ENCODE assay signal across 7 cellular contexts in genomic region chr5:119299242-119299614, GRCh38. TPM values are rescaled to one million over a fixed set of nuclear protein-coding genes. Genes with fewer than 3 reads are reported as not detected.
DNase-seq lines count a peak whose midpoint lies in the region; ATAC-seq lines count a peak whose summit lies in the region.
"Not testable (repeated sequence)": the region's sequence is repeated elsewhere in the genome, so short reads cannot be mapped to it uniquely, and the experiment has no call there.

No MANE protein-coding gene starts in this region.

- H3K4me3 Mint-ChIP-seq in CD4-positive, CD25-positive, alpha-beta regulatory T cell, result peak overlapping the region; percentile 90 to 96 (median 92)
- peak overlapping the region; percentile 67 to 91 (median 86) for H3K4me3 Mint-ChIP-seq in IgD-negative memory B cell
- peak overlapping the region; percentile 75 for H3K4me3 Mint-ChIP-seq in activated CD4-positive, alpha-beta T cell treated with anti-CD3 and anti-CD28 coated beads for 36 hours
- H3K4me3 Mint-ChIP-seq in activated T-cell treated with anti-CD3 and anti-CD28 coated beads, Interleukin-2, amount 50 U/mL, for 24 hours, result peak overlapping the region; percentile 83
- peak overlapping the region; percentile 88 for H3K4me3 Mint-ChIP-seq in activated naive CD4-positive, alpha-beta T cell treated with anti-CD3 and anti-CD28 coated beads, Interleukin-2, amount 50 U/mL, for 24 hours
- H3K4me3 Mint-ChIP-seq in central memory CD8-positive, alpha-beta T cell, result peak overlapping the region; percentile 91
- peak overlapping the region; percentile 84 to 97 (median 92) for H3K4me3 Mint-ChIP-seq in naive thymus-derived CD8-positive, alpha-beta T cell

- H3K27me3 ChIP-seq in CD4-positive, CD25-positive, alpha-beta regulatory T cell (ENCODE audit: control insufficient read depth, insufficient read depth, low read length), result not testable (repeated sequence)

- DNase-seq in CD4-positive, CD25-positive, alpha-beta regulatory T cell; activated CD4-positive, alpha-beta T cell treated with anti-CD3 and anti-CD28 coated beads for 36 hours; activated T-cell treated with anti-CD3 and anti-CD28 coated beads, Interleukin-2, amount 50 U/mL, for 24 hours; central memory CD8-positive, alpha-beta T cell (ENCODE audit: low spot score in 2 of 2); naive thymus-derived CD8-positive, alpha-beta T cell: not testable (repeated sequence)

- POLR2A ChIA-PET in activated CD4-positive, alpha-beta T cell treated with anti-CD3 and anti-CD28 coated beads for 36 hours (lab: Charles Lee), result interaction anchor here (0.7 kb wide), 1 partner anchor 35 kb away, joined by 3 read pairs; no protein-coding TSS in a partner anchor
- POLR2A ChIA-PET in naive thymus-derived CD8-positive, alpha-beta T cell (lab: Charles Lee), result interaction anchor here (0.7 to 3.2 kb wide), 16 partner anchors 9 to 229 kb away, joined by 3 to 22 read pairs (median 6); partner anchors contain the start of gene DMXL1

- peak overlapping the region; percentile 37 for H3K4me3 ChIP-seq in CD4-positive, CD25-positive, alpha-beta regulatory T cell (ENCODE audit: low read depth, low read length)

- H3K27me3 Mint-ChIP-seq in CD4-positive, CD25-positive, alpha-beta regulatory T cell; IgD-negative memory B cell; activated CD4-positive, alpha-beta T cell treated with anti-CD3 and anti-CD28 coated beads for 36 hours; activated T-cell treated with anti-CD3 and anti-CD28 coated beads, Interleukin-2, amount 50 U/mL, for 24 hours; activated naive CD4-positive, alpha-beta T cell treated with anti-CD3 and anti-CD28 coated beads, Interleukin-2, amount 50 U/mL, for 24 hours; central memory CD8-positive, alpha-beta T cell; naive thymus-derived CD8-positive, alpha-beta T cell: not testable (repeated sequence)

- H3K27ac ChIP-seq in CD4-positive, CD25-positive, alpha-beta regulatory T cell (ENCODE audit: insufficient read depth, low read length, poor library complexity, severe bottlenecking), result peak overlapping the region; percentile 76

- CTCF ChIA-PET in activated CD4-positive, alpha-beta T cell treated with anti-CD3 and anti-CD28 coated beads for 36 hours (lab: Charles Lee), result interaction anchor here (0.6 to 2.2 kb wide), 2 partner anchors 9 to 136 kb away, joined by 3 to 10 read pairs; no protein-coding TSS in a partner anchor

- intact Hi-C loops in activated CD4-positive, alpha-beta T cell treated with anti-CD3 and anti-CD28 coated beads for 36 hours (cut with DNase I, micrococcal nuclease), result loop anchor here in 1 of 2 experiments (2.0 kb wide), 1 partner anchor 30 kb away; no protein-coding TSS in a partner anchor

- not testable (repeated sequence) for H3K9me3 ChIP-seq in CD4-positive, CD25-positive, alpha-beta regulatory T cell (ENCODE audit: control insufficient read depth in 2 of 2, low read length in 2 of 2)

- H3K27ac Mint-ChIP-seq in CD4-positive, CD25-positive, alpha-beta regulatory T cell, result peak overlapping the region; percentile 97 to 99 (median 99)
- peak overlapping the region in 2 of 3 donors; percentile 32 to 46 for H3K27ac Mint-ChIP-seq in IgD-negative memory B cell
- H3K27ac Mint-ChIP-seq in activated CD4-positive, alpha-beta T cell treated with anti-CD3 and anti-CD28 coated beads for 36 hours, result peak overlapping the region; percentile 91
- peak overlapping the region; percentile 99 for H3K27ac Mint-ChIP-seq in activated T-cell treated with anti-CD3 and anti-CD28 coated beads, Interleukin-2, amount 50 U/mL, for 24 hours
- peak overlapping the region; percentile 97 for H3K27ac Mint-ChIP-seq in activated naive CD4-positive, alpha-beta T cell treated with anti-CD3 and anti-CD28 coated beads, Interleukin-2, amount 50 U/mL, for 24 hours
- H3K27ac Mint-ChIP-seq in central memory CD8-positive, alpha-beta T cell (ENCODE audit: low read depth), result peak overlapping the region; percentile 95
- H3K27ac Mint-ChIP-seq in naive thymus-derived CD8-positive, alpha-beta T cell, result peak overlapping the region; percentile 89 to 100 (median 99)

- not testable (repeated sequence) for H3K36me3 ChIP-seq in CD4-positive, CD25-positive, alpha-beta regulatory T cell (ENCODE audit: control insufficient read depth, insufficient read depth, low read length)

- peaks cover 0 to 27% (median 0%) of the 10 kb centered on the region in 7 donors for H3K9me3 Mint-ChIP-seq in CD4-positive, CD25-positive, alpha-beta regulatory T cell
- not testable (repeated sequence) for H3K9me3 Mint-ChIP-seq in IgD-negative memory B cell; activated CD4-positive, alpha-beta T cell treated with anti-CD3 and anti-CD28 coated beads for 36 hours (ENCODE audit: low read depth); activated T-cell treated with anti-CD3 and anti-CD28 coated beads, Interleukin-2, amount 50 U/mL, for 24 hours; activated naive CD4-positive, alpha-beta T cell treated with anti-CD3 and anti-CD28 coated beads, Interleukin-2, amount 50 U/mL, for 24 hours; central memory CD8-positive, alpha-beta T cell
- H3K9me3 Mint-ChIP-seq in naive thymus-derived CD8-positive, alpha-beta T cell, result peaks cover 0 to 31% (median 9%) of the 10 kb centered on the region in 9 donors

- H3K4me1 Mint-ChIP-seq in CD4-positive, CD25-positive, alpha-beta regulatory T cell, result peaks cover 29 to 69% (median 47%) of the 10 kb centered on the region in 4 donors
- H3K4me1 Mint-ChIP-seq in IgD-negative memory B cell, result peaks cover 45 to 51% (median 48%) of the 10 kb centered on the region in 3 donors
- peaks cover 67% of the 10 kb centered on the region for H3K4me1 Mint-ChIP-seq in activated CD4-positive, alpha-beta T cell treated with anti-CD3 and anti-CD28 coated beads for 36 hours
- H3K4me1 Mint-ChIP-seq in activated T-cell treated with anti-CD3 and anti-CD28 coated beads, Interleukin-2, amount 50 U/mL, for 24 hours (ENCODE audit: low read depth), result peaks cover 68% of the 10 kb centered on the region
- peaks cover 58% of the 10 kb centered on the region for H3K4me1 Mint-ChIP-seq in activated naive CD4-positive, alpha-beta T cell treated with anti-CD3 and anti-CD28 coated beads, Interleukin-2, amount 50 U/mL, for 24 hours
- peaks cover 65% of the 10 kb centered on the region for H3K4me1 Mint-ChIP-seq in central memory CD8-positive, alpha-beta T cell
- H3K4me1 Mint-ChIP-seq in naive thymus-derived CD8-positive, alpha-beta T cell, result peaks cover 31 to 77% (median 54%) of the 10 kb centered on the region in 4 donors

- peaks cover 45% of the 10 kb centered on the region for H3K4me1 ChIP-seq in CD4-positive, CD25-positive, alpha-beta regulatory T cell (ENCODE audit: control insufficient read depth, insufficient read depth, low read length, poor library complexity, severe bottlenecking)

- peaks cover 20% of the 10 kb centered on the region for H3K36me3 Mint-ChIP-seq in CD4-positive, CD25-positive, alpha-beta regulatory T cell
- not testable (repeated sequence) for H3K36me3 Mint-ChIP-seq in IgD-negative memory B cell
- H3K36me3 Mint-ChIP-seq in activated CD4-positive, alpha-beta T cell treated with anti-CD3 and anti-CD28 coated beads for 36 hours (ENCODE audit: low read depth), result peaks cover 28% of the 10 kb centered on the region
- H3K36me3 Mint-ChIP-seq in activated T-cell treated with anti-CD3 and anti-CD28 coated beads, Interleukin-2, amount 50 U/mL, for 24 hours (ENCODE audit: low read depth), result peaks cover 46% of the 10 kb centered on the region
- peaks cover 17% of the 10 kb centered on the region for H3K36me3 Mint-ChIP-seq in activated naive CD4-positive, alpha-beta T cell treated with anti-CD3 and anti-CD28 coated beads, Interleukin-2, amount 50 U/mL, for 24 hours
- peaks cover 10% of the 10 kb centered on the region for H3K36me3 Mint-ChIP-seq in central memory CD8-positive, alpha-beta T cell (ENCODE audit: insufficient read depth)
- H3K36me3 Mint-ChIP-seq in naive thymus-derived CD8-positive, alpha-beta T cell, result peaks cover 0 to 14% (median 11%) of the 10 kb centered on the region in 3 donors

- not testable (repeated sequence) for ATAC-seq in CD4-positive, CD25-positive, alpha-beta regulatory T cell (ENCODE audit: low read depth in 2 of 2); activated CD4-positive, alpha-beta T cell treated with anti-CD3 and anti-CD28 coated beads for 36 hours; central memory CD8-positive, alpha-beta T cell (replicated peaks; ENCODE audit: extremely low read depth, poor library complexity, severe bottlenecking); naive thymus-derived CD8-positive, alpha-beta T cell

RNA-seq across cellular contexts. Expression of gene TNFAIP8, which starts 56.6 kb away (rescaled TPM):
- 120 TPM for total RNA-seq in CD4-positive, CD25-positive, alpha-beta regulatory T cell
- 100 to 1,000 TPM; 183 to 244 (median 202) TPM for polyA plus RNA-seq in CD4-positive, CD25-positive, alpha-beta regulatory T cell
- polyA plus RNA-seq in IgD-negative memory B cell, result 285 TPM
- 100 to 1,000 TPM; 166 to 171 TPM for total RNA-seq in activated CD4-positive, alpha-beta T cell treated with anti-CD3 and anti-CD28 coated beads for 36 hours
- 100 to 1,000 TPM; 176 to 177 TPM for total RNA-seq in naive thymus-derived CD8-positive, alpha-beta T cell
- polyA plus RNA-seq in naive thymus-derived CD8-positive, alpha-beta T cell, result 100 to 1,000 TPM; 175 to 220 (median 188) TPM

Comparison
In these comparisons a context has a peak if more than half of its experiments do, and no peak if none do; other contexts are left out.
1. H3K27ac Mint-ChIP-seq: peak in every context shown above with its lines; median percentile 99 in CD4-positive, CD25-positive, alpha-beta regulatory T cell; 99 in activated T-cell treated with anti-CD3 and anti-CD28 coated beads, Interleukin-2, amount 50 U/mL, for 24 hours; 99 in naive thymus-derived CD8-positive, alpha-beta T cell; 97 in activated naive CD4-positive, alpha-beta T cell treated with anti-CD3 and anti-CD28 coated beads, Interleukin-2, amount 50 U/mL, for 24 hours; 95 in central memory CD8-positive, alpha-beta T cell; 91 in activated CD4-positive, alpha-beta T cell treated with anti-CD3 and anti-CD28 coated beads for 36 hours; 39 in IgD-negative memory B cell.